13 cellular contexts compared by ENCODE assay signal in the genomic region with DNA sequence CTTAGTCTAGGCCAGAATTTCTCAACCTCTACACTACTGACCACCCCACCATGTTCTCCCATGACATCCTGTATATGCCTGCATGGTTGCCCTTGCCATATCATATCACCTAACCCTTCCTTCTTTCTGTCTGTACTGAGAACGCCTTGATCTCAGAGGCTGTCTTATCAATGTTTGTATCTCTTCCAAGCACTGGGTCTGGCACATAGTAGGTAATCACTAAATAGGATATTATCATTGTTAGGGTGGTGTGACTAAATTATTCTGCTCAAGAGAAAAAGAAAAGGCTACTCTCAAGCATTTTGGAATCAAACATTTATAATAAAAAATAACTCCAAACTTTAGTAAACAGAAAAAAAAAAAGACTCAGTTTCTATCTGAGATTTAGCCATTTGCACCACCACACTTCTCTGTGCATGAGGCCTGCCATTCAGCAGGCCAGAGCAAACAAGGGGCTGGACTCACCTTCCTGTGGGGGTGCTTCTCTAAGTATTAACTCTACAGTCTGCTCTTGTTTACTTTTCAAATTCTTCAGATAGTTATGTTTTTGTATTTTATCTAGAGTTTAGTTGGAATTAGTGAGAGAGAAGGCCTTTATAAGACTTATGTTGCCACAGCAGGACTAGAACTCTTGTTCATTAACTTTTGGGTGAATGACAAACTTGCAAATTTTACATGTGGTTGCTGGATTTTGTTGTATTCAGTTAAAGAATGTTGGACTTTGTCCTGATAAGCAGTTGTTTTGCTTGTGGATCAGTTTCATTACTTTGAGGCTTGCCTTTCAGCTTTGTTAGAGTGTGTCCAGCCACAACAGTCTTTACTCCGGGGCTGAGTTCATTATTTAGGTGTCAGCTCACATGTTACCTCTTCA. TPM values are rescaled to one million over a fixed set of nuclear protein-coding genes. Genes with fewer than 3 reads are reported as not detected.
A peak's percentile ranks its signal among the peaks of the same experiment; 100 is the strongest.
DNase-seq lines count a peak whose midpoint lies in the region; ATAC-seq and TF ChIP-seq lines count a peak whose summit lies in the region.
"Had no signal": no experiment of that assay in that cellular context is flagged by ENCODE, and none has a peak within 500 bp of the region (broad histone marks: within the 10 kb centered on the region; RNA-seq: fewer than 3 reads in every experiment).

No MANE protein-coding gene starts in this region.

- no peaks in the 10 kb centered on the region for H3K9me3 Mint-ChIP-seq in activated naive CD4-positive, alpha-beta T cell treated with anti-CD3 and anti-CD28 coated beads for 36 hours
- H3K9me3 Mint-ChIP-seq in type B pancreatic cell: no peaks in the 10 kb centered on the region

- CTCF ChIA-PET in activated naive CD4-positive, alpha-beta T cell treated with anti-CD3 and anti-CD28 coated beads for 36 hours (lab: Charles Lee): interaction anchor here (0.7 to 1.6 kb wide), 3 partner anchors 97 to 178 kb away, joined by 3 to 5 read pairs (median 4); no protein-coding TSS in a partner anchor

- H3K4me1 Mint-ChIP-seq in activated naive CD4-positive, alpha-beta T cell treated with anti-CD3 and anti-CD28 coated beads for 36 hours (ENCODE audit: low read depth): peaks cover 65% of the 10 kb centered on the region
- H3K4me1 Mint-ChIP-seq in type B pancreatic cell (ENCODE audit: unreplicated experiment): peaks cover 38% of the 10 kb centered on the region

- no peaks in the 10 kb centered on the region for H3K27me3 ChIP-seq in lower lobe of right lung (ENCODE audit: low read depth)

- H3K36me3 ChIP-seq in lower lobe of right lung: peaks cover 31% of the 10 kb centered on the region

- H3K27me3 Mint-ChIP-seq in activated naive CD4-positive, alpha-beta T cell treated with anti-CD3 and anti-CD28 coated beads for 36 hours (ENCODE audit: low read depth): no peaks in the 10 kb centered on the region
- no peaks in the 10 kb centered on the region for H3K27me3 Mint-ChIP-seq in type B pancreatic cell

- peaks cover 34% of the 10 kb centered on the region for H3K36me3 Mint-ChIP-seq in activated naive CD4-positive, alpha-beta T cell treated with anti-CD3 and anti-CD28 coated beads for 36 hours (ENCODE audit: low read depth)
- H3K36me3 Mint-ChIP-seq in type B pancreatic cell: peaks cover 40% of the 10 kb centered on the region

- H3K4me1 ChIP-seq in lower lobe of right lung: peaks cover 47% of the 10 kb centered on the region

- DNase-seq in activated naive CD4-positive, alpha-beta T cell treated with anti-CD3 and anti-CD28 coated beads for 36 hours: no peak
- DNase-seq in activated naive CD4-positive, alpha-beta T cell (lab: John Stamatoyannopoulos, UW): no peak
- DNase-seq in astrocyte of the cerebellum (ENCODE audit: low read depth): peak; percentile 29
- no peak for DNase-seq in lower lobe of right lung
- no peak for DNase-seq in type B pancreatic cell (ENCODE audit: extremely low spot score, unreplicated experiment)
- no peak for DNase-seq in activated CD4-positive, CD25-positive, alpha-beta regulatory T cell (lab: John Stamatoyannopoulos, UW)
- DNase-seq: ACHN; hypothalamus; NCI-H1105; stimulated activated naive CD4-positive, alpha-beta T cell treated with Interleukin-2 at 50 U/mL for 16 hours; T-helper 2 cell had no signal

- peak overlapping the region; percentile 34 for H3K27ac Mint-ChIP-seq in activated naive CD4-positive, alpha-beta T cell treated with anti-CD3 and anti-CD28 coated beads for 36 hours
- H3K27ac Mint-ChIP-seq in type B pancreatic cell: peak overlapping the region; percentile 64

- intact Hi-C loops in activated naive CD4-positive, alpha-beta T cell treated with anti-CD3 and anti-CD28 coated beads for 36 hours (cut with micrococcal nuclease): loop anchor here (10.0 kb wide), 1 partner anchor 673 kb away; a partner anchor contains a TSS
- intact Hi-C loops in lower lobe of right lung (cut with DNase I): no loop called here

- TF ChIP-seq CTCF in astrocyte of the cerebellum (IDR thresholded peaks at IDR 0.05; ENCODE audit: low read depth, low read length, missing control alignments) (no peak), lower lobe of right lung (IDR thresholded peaks at IDR 0.05) (no peak), type B pancreatic cell (conservative IDR thresholded peaks at IDR 0.05) (no peak)

- no peaks in the 10 kb centered on the region for H3K9me3 ChIP-seq in lower lobe of right lung

- H3K4me3 Mint-ChIP-seq in activated naive CD4-positive, alpha-beta T cell treated with anti-CD3 and anti-CD28 coated beads for 36 hours: no peak overlapping the region
- peak overlapping the region; percentile 30 for H3K4me3 Mint-ChIP-seq in type B pancreatic cell

- in situ Hi-C loops in astrocyte of the cerebellum (cut with HindIII; ENCODE audit: low sequenced_read_pairs): no loop called here

- peak overlapping the region; percentile 25 for H3K27ac ChIP-seq in lower lobe of right lung

- ATAC-seq in lower lobe of right lung (no peak), GM19397 (IDR thresholded peaks at IDR 0.05; ENCODE audit: unreplicated experiment) (no peak), GM21717 (IDR thresholded peaks at IDR 0.05; ENCODE audit: unreplicated experiment) (no peak)

- H3K4me3 ChIP-seq in astrocyte of the cerebellum (ENCODE audit: low read depth, low read length) (no peak overlapping the region), lower lobe of right lung (no peak overlapping the region)

RNA-seq across cellular contexts. Expression of a gene that starts 5.4 kb away (rescaled TPM):
- total RNA-seq in activated naive CD4-positive, alpha-beta T cell treated with anti-CD3 and anti-CD28 coated beads for 36 hours: 1 to 10 TPM; 2.6 to 3.6 TPM
- 6.1 TPM for total RNA-seq in lower lobe of right lung
- total RNA-seq in type B pancreatic cell (ENCODE audit: low replicate concordance): 2.4 and 3.2 TPM in 2 replicates
